In the genomic region with DNA sequence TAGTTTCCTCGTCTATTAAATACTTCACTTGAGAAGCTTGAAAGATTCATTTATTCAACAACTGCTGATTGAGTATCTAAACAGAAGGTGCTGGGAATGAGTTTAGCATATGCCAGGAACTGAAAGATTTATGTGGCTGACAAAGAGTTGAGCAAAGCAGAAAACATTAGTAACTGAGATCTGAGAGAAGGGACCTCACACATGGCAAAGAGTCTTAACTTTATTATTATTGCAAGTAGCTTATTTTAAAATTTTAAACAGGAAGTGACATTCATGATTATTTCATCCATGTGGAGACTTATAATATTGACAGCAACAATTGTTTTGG, we compare ENCODE assay signal across 1 cellular context.
TF ChIP-seq lines count a peak whose summit lies in the region.

No MANE protein-coding gene starts in this region.

TF ChIP-seq in H1, 55 proteins besides CTCF, POLR2A, EP300 and RAD21 (continued from another document):
- TF ChIP-seq, protein P1, sequence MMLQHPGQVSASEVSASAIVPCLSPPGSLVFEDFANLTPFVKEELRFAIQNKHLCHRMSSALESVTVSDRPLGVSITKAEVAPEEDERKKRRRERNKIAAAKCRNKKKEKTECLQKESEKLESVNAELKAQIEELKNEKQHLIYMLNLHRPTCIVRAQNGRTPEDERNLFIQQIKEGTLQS (IDR thresholded peaks at IDR 0.05; ENCODE audit: insufficient read depth, low read depth, low read length) = no peak
- TF ChIP-seq, protein P2, sequence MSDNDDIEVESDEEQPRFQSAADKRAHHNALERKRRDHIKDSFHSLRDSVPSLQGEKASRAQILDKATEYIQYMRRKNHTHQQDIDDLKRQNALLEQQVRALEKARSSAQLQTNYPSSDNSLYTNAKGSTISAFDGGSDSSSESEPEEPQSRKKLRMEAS (IDR thresholded peaks at IDR 0.05) = no peak
- no peak for TF ChIP-seq TAF1 (IDR thresholded peaks at IDR 0.05; ENCODE audit: low read depth, low read length)
- TF ChIP-seq SRF (IDR thresholded peaks at IDR 0.05; ENCODE audit: low read depth, low read length) = no peak
- no peak for TF ChIP-seq HDAC2 (IDR thresholded peaks at IDR 0.05; ENCODE audit: borderline replicate concordance in 1 of 2, low read depth in 2 of 2, low read length in 2 of 2)
- no peak for TF ChIP-seq TBP (IDR thresholded peaks at IDR 0.05; ENCODE audit: low read depth, low read length)
- no peak for TF ChIP-seq NRF1 (IDR thresholded peaks at IDR 0.05; ENCODE audit: low read depth, low read length)
- TF ChIP-seq FOSL1 (IDR thresholded peaks at IDR 0.05; ENCODE audit: insufficient read depth, low read depth, low read length) = no peak
- no peak for TF ChIP-seq POU5F1 (IDR thresholded peaks at IDR 0.05; ENCODE audit: low read depth, low read length)
- no peak for TF ChIP-seq BACH1 (IDR thresholded peaks at IDR 0.05; ENCODE audit: low read length)
- no peak for TF ChIP-seq SIRT6 (IDR thresholded peaks at IDR 0.05; ENCODE audit: low read length)
